18 cellular contexts compared by ENCODE assay signal in genomic region chr12:39490500-39491276, GRCh38. TPM values are rescaled to one million over a fixed set of nuclear protein-coding genes. Genes with fewer than 3 reads are reported as not detected.
DNase-seq lines count a peak whose midpoint lies in the region; ATAC-seq and TF ChIP-seq lines count a peak whose summit lies in the region.
"Had no signal": no experiment of that assay in that cellular context is flagged by ENCODE, and none has a peak within 500 bp of the region (broad histone marks: within the 10 kb centered on the region; RNA-seq: fewer than 3 reads in every experiment).

No MANE protein-coding gene starts in this region.

- H3K9me3 Mint-ChIP-seq in endodermal cell, result peaks cover 4% of the 10 kb centered on the region
- peaks cover 2% of the 10 kb centered on the region for H3K9me3 Mint-ChIP-seq in activated CD4-positive, alpha-beta memory T cell treated with anti-CD3 and anti-CD28 coated beads for 36 hours
- H3K9me3 Mint-ChIP-seq: activated T-helper 17 cell treated with anti-CD3 and anti-CD28 coated beads, Interleukin-2, amount 50 U/mL, for 72 hours had no signal

- POLR2A ChIA-PET in activated CD4-positive, alpha-beta memory T cell treated with anti-CD3 and anti-CD28 coated beads for 36 hours (lab: Charles Lee), result no interaction called here

- H3K4me1 Mint-ChIP-seq in endodermal cell, result no peaks in the 10 kb centered on the region
- H3K4me1 Mint-ChIP-seq in activated CD4-positive, alpha-beta memory T cell treated with anti-CD3 and anti-CD28 coated beads for 36 hours (ENCODE audit: low read depth), result no peaks in the 10 kb centered on the region
- H3K4me1 Mint-ChIP-seq: activated T-helper 17 cell treated with anti-CD3 and anti-CD28 coated beads, Interleukin-2, amount 50 U/mL, for 72 hours; stimulated activated naive CD8-positive, alpha-beta T cell treated with anti-CD3 and anti-CD28 coated beads, Interleukin-15, amount 100 ng/mL, for 72 hours had no signal

- no CpG with 5 or more reads among the region's 1 CpG for WGBS in endodermal cell (ENCODE audit: insufficient coverage in 1 of 2, insufficient read length in 1 of 2), 2 experiments

- DNase-seq in COLO829 (ENCODE audit: low spot score) (peak; percentile 17), MG63 (peak; percentile 13), choroid plexus epithelial cell (ENCODE audit: low read depth) (peak; percentile 56), left lung (no peak), endodermal cell (no peak)
- no peak for DNase-seq in activated CD4-positive, alpha-beta memory T cell treated with anti-CD3 and anti-CD28 coated beads for 36 hours
- no peak for DNase-seq in activated T-cell treated with anti-CD3 and anti-CD28 coated beads, Interleukin-2, amount 50 U/mL, for 1 hour
- DNase-seq: activated CD4-positive, alpha-beta T cell treated with anti-CD3 and anti-CD28 coated beads, Interleukin-2, amount 50 U/mL, for 48 hours; GF-D8; HFFc6; mucosa of descending colon; NCI-H1105; NCI-H510A; Peyer's patch; stimulated activated naive CD8-positive, alpha-beta T cell treated with anti-CD3 and anti-CD28 coated beads, Interleukin-15, amount 100 ng/mL, for 72 hours had no signal

- no peak overlapping the region for H3K27ac ChIP-seq in left lung
- no peak overlapping the region for H3K27ac ChIP-seq in endodermal cell (ENCODE audit: low read depth, low read length)
- H3K27ac ChIP-seq: BLaER1 treated with 17β-estradiol and CSF1 and Interleukin-3, amounts not matched to agents 10 nM and 100 nM; Peyer's patch had no signal

- H3K27me3 ChIP-seq in MG63 (no peaks in the 10 kb centered on the region), left lung (no peaks in the 10 kb centered on the region), endodermal cell (ENCODE audit: control insufficient read depth, insufficient read depth, low read length, poor library complexity, severe bottlenecking) (no peaks in the 10 kb centered on the region)
- H3K27me3 ChIP-seq: BLaER1 treated with 17β-estradiol and CSF1 and Interleukin-3, amounts not matched to agents 10 nM and 100 nM; Peyer's patch had no signal

- no peak overlapping the region for H3K9ac ChIP-seq in endodermal cell (ENCODE audit: extremely low read depth, low read length, poor library complexity, severe bottlenecking)
- H3K9ac ChIP-seq: BLaER1 treated with 17β-estradiol and CSF1 and Interleukin-3, amounts not matched to agents 10 nM and 100 nM had no signal

- no peaks in the 10 kb centered on the region for H3K36me3 Mint-ChIP-seq in endodermal cell (ENCODE audit: low read depth)
- no peaks in the 10 kb centered on the region for H3K36me3 Mint-ChIP-seq in activated CD4-positive, alpha-beta memory T cell treated with anti-CD3 and anti-CD28 coated beads for 36 hours

- ATAC-seq in left lung, result peak; percentile 21
- no peak for ATAC-seq in GM21786 (IDR thresholded peaks at IDR 0.05; ENCODE audit: unreplicated experiment)
- ATAC-seq: activated T-helper 17 cell treated with anti-CD3 and anti-CD28 coated beads, Interleukin-2, amount 50 U/mL, for 72 hours; mucosa of descending colon; stimulated activated naive CD8-positive, alpha-beta T cell treated with anti-CD3 and anti-CD28 coated beads, Interleukin-15, amount 100 ng/mL, for 72 hours had no signal

- intact Hi-C loops in left lung (cut with DNase I), result no loop called here
- intact Hi-C loops in activated CD4-positive, alpha-beta memory T cell treated with anti-CD3 and anti-CD28 coated beads for 36 hours (cut with micrococcal nuclease), result no loop called here

- H3K36me3 ChIP-seq in MG63, result no peaks in the 10 kb centered on the region
- H3K36me3 ChIP-seq in left lung, result no peaks in the 10 kb centered on the region
- no peaks in the 10 kb centered on the region for H3K36me3 ChIP-seq in endodermal cell (ENCODE audit: control insufficient read depth, insufficient read depth, low read length)
- H3K36me3 ChIP-seq: BLaER1 treated with 17β-estradiol and CSF1 and Interleukin-3, amounts not matched to agents 10 nM and 100 nM; Peyer's patch had no signal

- H3K27ac Mint-ChIP-seq in endodermal cell, result no peak overlapping the region
- no peak overlapping the region for H3K27ac Mint-ChIP-seq in activated CD4-positive, alpha-beta memory T cell treated with anti-CD3 and anti-CD28 coated beads for 36 hours
- H3K27ac Mint-ChIP-seq: activated T-helper 17 cell treated with anti-CD3 and anti-CD28 coated beads, Interleukin-2, amount 50 U/mL, for 72 hours; HFFc6; stimulated activated naive CD8-positive, alpha-beta T cell treated with anti-CD3 and anti-CD28 coated beads, Interleukin-15, amount 100 ng/mL, for 72 hours had no signal

- H3K27me3 Mint-ChIP-seq in endodermal cell (ENCODE audit: insufficient read depth), result no peaks in the 10 kb centered on the region
- H3K27me3 Mint-ChIP-seq in activated CD4-positive, alpha-beta memory T cell treated with anti-CD3 and anti-CD28 coated beads for 36 hours, result no peaks in the 10 kb centered on the region
- H3K27me3 Mint-ChIP-seq: activated T-helper 17 cell treated with anti-CD3 and anti-CD28 coated beads, Interleukin-2, amount 50 U/mL, for 72 hours; stimulated activated naive CD8-positive, alpha-beta T cell treated with anti-CD3 and anti-CD28 coated beads, Interleukin-15, amount 100 ng/mL, for 72 hours had no signal

- H3K4me1 ChIP-seq in left lung, result no peaks in the 10 kb centered on the region
- H3K4me1 ChIP-seq in endodermal cell (ENCODE audit: control insufficient read depth, insufficient read depth, low read length), result no peaks in the 10 kb centered on the region
- H3K4me1 ChIP-seq: BLaER1 treated with 17β-estradiol and CSF1 and Interleukin-3, amounts not matched to agents 10 nM and 100 nM; Peyer's patch had no signal

- H3K4me3 ChIP-seq in MG63 (no peak overlapping the region), choroid plexus epithelial cell (ENCODE audit: low read depth, low read length) (no peak overlapping the region), left lung (no peak overlapping the region), endodermal cell (ENCODE audit: low read length) (no peak overlapping the region)
- H3K4me3 ChIP-seq: BLaER1 treated with 17β-estradiol and CSF1 and Interleukin-3, amounts not matched to agents 10 nM and 100 nM; mucosa of descending colon; Peyer's patch had no signal

- H3K4me3 Mint-ChIP-seq in endodermal cell, result no peak overlapping the region
- no peak overlapping the region for H3K4me3 Mint-ChIP-seq in activated CD4-positive, alpha-beta memory T cell treated with anti-CD3 and anti-CD28 coated beads for 36 hours
- H3K4me3 Mint-ChIP-seq: activated T-helper 17 cell treated with anti-CD3 and anti-CD28 coated beads, Interleukin-2, amount 50 U/mL, for 72 hours; HFFc6; stimulated activated naive CD8-positive, alpha-beta T cell treated with anti-CD3 and anti-CD28 coated beads, Interleukin-15, amount 100 ng/mL, for 72 hours had no signal

- no peaks in the 10 kb centered on the region for H3K9me3 ChIP-seq in MG63
- H3K9me3 ChIP-seq in left lung, result no peaks in the 10 kb centered on the region
- H3K9me3 ChIP-seq in endodermal cell (ENCODE audit: control insufficient read depth, low read length), result no peaks in the 10 kb centered on the region
- H3K9me3 ChIP-seq: BLaER1 treated with 17β-estradiol and CSF1 and Interleukin-3, amounts not matched to agents 10 nM and 100 nM; mucosa of descending colon; Peyer's patch had no signal

- TF ChIP-seq CTCF in choroid plexus epithelial cell (conservative IDR thresholded peaks at IDR 0.05; ENCODE audit: low read depth, low read length), result no peak
- no peak for TF ChIP-seq CTCF in left lung (IDR thresholded peaks at IDR 0.05)
- TF ChIP-seq CTCF in endodermal cell (conservative IDR thresholded peaks at IDR 0.05), result no peak

- CTCF ChIA-PET in activated CD4-positive, alpha-beta memory T cell treated with anti-CD3 and anti-CD28 coated beads for 36 hours (lab: Charles Lee), result no interaction called here

RNA-seq across cellular contexts. Expression of gene KIF21A, which starts 47.8 kb away (rescaled TPM):
- total RNA-seq in MG63 (2014; rRNA removed; shearing (Covaris generic); ENCODE audit: low replicate concordance), result 11.1 and 11.8 TPM in 2 replicates
- total RNA-seq in left lung (10 to 100 TPM; 16.1 to 16.9 TPM), endodermal cell (10 to 100 TPM; 32.3 to 35.3 TPM)
- polyA plus RNA-seq in endodermal cell (2013, experiment 1 of 2), result 81.1 TPM
- polyA plus RNA-seq in endodermal cell (2013, experiment 2 of 2), result 68.3 TPM
- 10 to 100 TPM; 28.5 to 30.5 TPM for total RNA-seq in activated CD4-positive, alpha-beta memory T cell treated with anti-CD3 and anti-CD28 coated beads for 36 hours

Comparison
In these comparisons a context has a peak if more than half of its experiments do, and no peak if none do; other contexts are left out.
1. DNase-seq: peak in COLO829 (single experiment), MG63 (single experiment) and choroid plexus epithelial cell (single experiment); none in left lung (0 of 2), endodermal cell (single experiment), activated CD4-positive, alpha-beta memory T cell treated with anti-CD3 and anti-CD28 coated beads for 36 hours (single experiment) and activated T-cell treated with anti-CD3 and anti-CD28 coated beads, Interleukin-2, amount 50 U/mL, for 1 hour (single experiment).